ENCODE assay signal across 8 cellular contexts in genomic region chr20:32762754-32763201, GRCh38. TPM values are rescaled to one million over a fixed set of nuclear protein-coding genes. Genes with fewer than 3 reads are reported as not detected.
A peak's percentile ranks its signal among the peaks of the same experiment; 100 is the strongest.
DNase-seq lines count a peak whose midpoint lies in the region; ATAC-seq and TF ChIP-seq lines count a peak whose summit lies in the region.

No MANE protein-coding gene starts in this region.

- no peaks in the 10 kb centered on the region for H3K9me3 Mint-ChIP-seq in activated CD4-positive, alpha-beta memory T cell treated with anti-CD3 and anti-CD28 coated beads for 36 hours

- H3K36me3 ChIP-seq in heart left ventricle (no peaks in the 10 kb centered on the region), gastrocnemius medialis (no peaks in the 10 kb centered on the region)

- intact Hi-C loops in activated CD4-positive, alpha-beta memory T cell treated with anti-CD3 and anti-CD28 coated beads for 36 hours (cut with micrococcal nuclease) = no loop called here
- intact Hi-C loops in heart left ventricle (cut with DNase I) = loop anchor here in 3 of 10 donors (5.0 kb wide), 2 partner anchors 85 to 90 kb away; partner anchors contain the start of gene C20orf203 (in 1 of the 3)
- intact Hi-C loops in gastrocnemius medialis (cut with DNase I; ENCODE audit: low total_unique reads) = loop anchor here (1.0 kb wide), 3 partner anchors 19 to 405 kb away; partner anchors contain the start of genes COMMD7 and MAPRE1

- TF ChIP-seq POLR2A in heart left ventricle (IDR thresholded peaks at IDR 0.05) = no peak
- no peak for TF ChIP-seq POLR2A in gastrocnemius medialis (IDR thresholded peaks at IDR 0.05)

- peaks cover 1% of the 10 kb centered on the region for H3K27me3 Mint-ChIP-seq in activated CD4-positive, alpha-beta memory T cell treated with anti-CD3 and anti-CD28 coated beads for 36 hours

- peak overlapping the region; percentile 79 for H3K4me3 Mint-ChIP-seq in activated CD4-positive, alpha-beta memory T cell treated with anti-CD3 and anti-CD28 coated beads for 36 hours

- CTCF ChIA-PET in activated CD4-positive, alpha-beta memory T cell treated with anti-CD3 and anti-CD28 coated beads for 36 hours (lab: Charles Lee) = interaction anchor here (1.0 to 3.2 kb wide), 6 partner anchors 14 to 89 kb away, joined by 4 to 37 read pairs (median 6); partner anchors contain the start of genes C20orf203 and COMMD7

- H3K9me3 ChIP-seq in heart left ventricle (no peaks in the 10 kb centered on the region), gastrocnemius medialis (no peaks in the 10 kb centered on the region)

- POLR2A ChIA-PET in activated CD4-positive, alpha-beta memory T cell treated with anti-CD3 and anti-CD28 coated beads for 36 hours (lab: Charles Lee) = interaction anchor here (1.1 to 1.4 kb wide), 3 partner anchors 19 to 57 kb away, joined by 3 to 5 read pairs (median 4); partner anchors contain the start of gene MAPRE1

- ATAC-seq in HG03354 (IDR thresholded peaks at IDR 0.05; ENCODE audit: poor library complexity, severe bottlenecking, unreplicated experiment) (peak; percentile 19), heart left ventricle (peak in 3 of 4 donors; percentile 5 to 44 (median 7)), gastrocnemius medialis (peak; percentile 20 to 40), GM18519 (IDR thresholded peaks at IDR 0.05; ENCODE audit: low FRiP score, unreplicated experiment) (no peak)

- H3K4me1 ChIP-seq in heart left ventricle (peaks cover 0 to 26% (median 13%) of the 10 kb centered on the region in 12 donors), gastrocnemius medialis (peaks cover 9% of the 10 kb centered on the region in 2 donors)

- H3K27me3 ChIP-seq in heart left ventricle (no peaks in the 10 kb centered on the region), gastrocnemius medialis (no peaks in the 10 kb centered on the region)

- no peaks in the 10 kb centered on the region for H3K36me3 Mint-ChIP-seq in activated CD4-positive, alpha-beta memory T cell treated with anti-CD3 and anti-CD28 coated beads for 36 hours

- peak; percentile 44 for DNase-seq in NCI-H2227 (lab: John Stamatoyannopoulos, UW; ENCODE audit: unreplicated experiment)
- DNase-seq in NCI-H2227 treated with DMSO at 0.1 percent for 48 hours (lab: John Stamatoyannopoulos, UW) = no peak
- DNase-seq in activated CD4-positive, alpha-beta memory T cell treated with anti-CD3 and anti-CD28 coated beads for 36 hours = peak; percentile 30
- peak in 2 of 5 donors; percentile 26 to 65 for DNase-seq in heart left ventricle
- no peak for DNase-seq in gastrocnemius medialis
- DNase-seq in medulla oblongata (ENCODE audit: extremely low spot score) = no peak

- peak overlapping the region; percentile 59 to 99 (median 84) for H3K4me3 ChIP-seq in heart left ventricle
- H3K4me3 ChIP-seq in gastrocnemius medialis = peak overlapping the region; percentile 68 to 89 (median 76)

- H3K4me1 Mint-ChIP-seq in activated CD4-positive, alpha-beta memory T cell treated with anti-CD3 and anti-CD28 coated beads for 36 hours (ENCODE audit: low read depth) = peaks cover 9% of the 10 kb centered on the region

- TF ChIP-seq CTCF in heart left ventricle (IDR thresholded peaks at IDR 0.05) (no peak), gastrocnemius medialis (IDR thresholded peaks at IDR 0.05 in 4 of 5, conservative IDR thresholded peaks at IDR 0.05 in 1 of 5) (no peak)

- in situ Hi-C loops in gastrocnemius medialis (cut with MboI; ENCODE audit: low sequenced_read_pairs in 4 of 4) = no loop called here

- H3K27ac Mint-ChIP-seq in activated CD4-positive, alpha-beta memory T cell treated with anti-CD3 and anti-CD28 coated beads for 36 hours = no peak overlapping the region

- peak overlapping the region in 3 of 12 donors; percentile 45 to 67 (median 55) for H3K27ac ChIP-seq in heart left ventricle
- H3K27ac ChIP-seq in gastrocnemius medialis = peak overlapping the region in 1 of 4 donors; percentile 37

- WGBS in heart left ventricle, 4 donors = 0 to 1% (median 1%) methylated on average over 23 to 30 of the region's 30 CpGs

RNA-seq across cellular contexts. Expression of gene DNMT3B, which starts 0.6 kb away (rescaled TPM):
- total RNA-seq in activated CD4-positive, alpha-beta memory T cell treated with anti-CD3 and anti-CD28 coated beads for 36 hours = 1 to 10 TPM; 1.7 to 2.0 TPM
- total RNA-seq in heart left ventricle (1 to 10 TPM in 1 of 9 donors, under 1 TPM in 8; 0.19 to 1.2 (median 0.50) TPM), gastrocnemius medialis (under 1 TPM; 0.20 to 0.39 (median 0.30) TPM)
- under 1 TPM; 0.43 to 0.69 TPM for polyA plus RNA-seq in heart left ventricle

RNA-seq across cellular contexts. Expression of gene COMMD7, which starts 19.5 kb away (rescaled TPM):
- 10 to 100 TPM; 38.1 to 39.6 TPM for total RNA-seq in activated CD4-positive, alpha-beta memory T cell treated with anti-CD3 and anti-CD28 coated beads for 36 hours
- total RNA-seq in heart left ventricle (10 to 100 TPM; 30.3 to 47.6 (median 42.4) TPM), gastrocnemius medialis (10 to 100 TPM; 12.2 to 22.6 (median 15.8) TPM)
- polyA plus RNA-seq in heart left ventricle = 10 to 100 TPM; 50.6 to 72.4 TPM

RNA-seq across cellular contexts. Expression of gene MAPRE1, which starts 57.0 kb away (rescaled TPM):
- 100 to 1,000 TPM; 131 to 133 TPM for total RNA-seq in activated CD4-positive, alpha-beta memory T cell treated with anti-CD3 and anti-CD28 coated beads for 36 hours
- total RNA-seq in heart left ventricle (10 to 100 TPM; 44.8 to 90.2 (median 72.2) TPM), gastrocnemius medialis (10 to 100 TPM; 33.9 to 53.5 (median 42.3) TPM)
- polyA plus RNA-seq in heart left ventricle = 10 to 100 TPM; 22.7 to 75.3 TPM

Comparison
In these comparisons a context has a peak if more than half of its experiments do, and no peak if none do; other contexts are left out.
1. DNase-seq: peak in NCI-H2227 (single experiment) and activated CD4-positive, alpha-beta memory T cell treated with anti-CD3 and anti-CD28 coated beads for 36 hours (single experiment); none in NCI-H2227 treated with DMSO at 0.1 percent for 48 hours (single experiment), gastrocnemius medialis (0 of 2) and medulla oblongata (single experiment).